In genomic region chr18:51197661-51198424, GRCh38 we compare ENCODE assay signal across 8 cellular contexts. TPM values are rescaled to one million over a fixed set of nuclear protein-coding genes. Genes with fewer than 3 reads are reported as not detected.
DNase-seq lines count a peak whose midpoint lies in the region; ATAC-seq and TF ChIP-seq lines count a peak whose summit lies in the region.

MEX3C (minus strand) TSS chr18:51197681; CDS start chr18:51197320, 361 bp downstream.

- no peaks in the 10 kb centered on the region for H3K9me3 Mint-ChIP-seq in T-helper 2 cell treated with Interferon-gamma antibody and Interleukin-4, amounts not matched to agents 5 μg/mL and 100 μg/mL, for 36 hours

- H3K27me3 Mint-ChIP-seq in T-helper 2 cell treated with Interferon-gamma antibody and Interleukin-4, amounts not matched to agents 5 μg/mL and 100 μg/mL, for 36 hours (ENCODE audit: low read depth) = no peaks in the 10 kb centered on the region

- H3K4me3 ChIP-seq in ascending aorta (peak within 1 kb of the TSS; percentile 81 to 82), right cardiac atrium (ENCODE audit: low read length) (peak within 1 kb of the TSS; percentile 94), uterus (peak within 1 kb of the TSS; percentile 56 to 65)

- DNase-seq in NCI-H1930 (lab: John Stamatoyannopoulos, UW) (peak; percentile 99 to 100), ascending aorta (ENCODE audit: low spot score in 2 of 2) (peak; percentile 98 to 100), right cardiac atrium (peak; percentile 99 to 100 (median 99)), pulmonary artery endothelial cell (ENCODE audit: low read depth, low spot score) (peak; percentile 95), uterus (peak; percentile 99)
- peak; percentile 99 for DNase-seq in T-helper 2 cell treated with Interferon-gamma antibody and Interleukin-4, amounts not matched to agents 5 μg/mL and 100 μg/mL, for 36 hours (ENCODE audit: low spot score)

- peak within 1 kb of the TSS; percentile 97 for H3K27ac Mint-ChIP-seq in T-helper 2 cell treated with Interferon-gamma antibody and Interleukin-4, amounts not matched to agents 5 μg/mL and 100 μg/mL, for 36 hours

- no peaks in the 10 kb centered on the region for H3K9me3 ChIP-seq in ascending aorta
- no peaks in the 10 kb centered on the region for H3K9me3 ChIP-seq in right cardiac atrium (ENCODE audit: control insufficient read depth, low read length)
- no peaks in the 10 kb centered on the region for H3K9me3 ChIP-seq in uterus

- intact Hi-C loops in ascending aorta (cut with DNase I) (loop anchor here (1.0 to 10.0 kb wide), 6 partner anchors 168 to 1383 kb away; partner anchors contain the start of genes ACAA2, MBD1, ME2 and MRO), right cardiac atrium (cut with DNase I) (no loop called here), uterus (cut with DNase I; ENCODE audit: low total_unique reads) (loop anchor here (5.0 kb wide), 1 partner anchor 166 kb away; the partner anchor contains the start of gene SMAD4)

- peaks cover 28% of the 10 kb centered on the region for H3K4me1 Mint-ChIP-seq in T-helper 2 cell treated with Interferon-gamma antibody and Interleukin-4, amounts not matched to agents 5 μg/mL and 100 μg/mL, for 36 hours (ENCODE audit: low read depth)

- H3K27ac ChIP-seq in ascending aorta (peak within 1 kb of the TSS; percentile 97 to 98), right cardiac atrium (ENCODE audit: low read length) (peak within 1 kb of the TSS; percentile 97), uterus (peak within 1 kb of the TSS; percentile 92 to 100)

- peaks cover 19% of the 10 kb centered on the region for H3K36me3 Mint-ChIP-seq in T-helper 2 cell treated with Interferon-gamma antibody and Interleukin-4, amounts not matched to agents 5 μg/mL and 100 μg/mL, for 36 hours (ENCODE audit: low read depth)

- TF ChIP-seq CTCF in ascending aorta (IDR thresholded peaks at IDR 0.05) (peak in 2 of 3 experiments; percentile 29), uterus (IDR thresholded peaks at IDR 0.05) (peak in 2 of 4 experiments; percentile 9 to 26)

- TF ChIP-seq POLR2A in GM18505 (IDR thresholded peaks at IDR 0.05; ENCODE audit: borderline replicate concordance, extremely low read depth, insufficient read depth, insufficient read length) (peak; percentile 81), uterus (IDR thresholded peaks at IDR 0.05) (peak; percentile 60 to 70)

- WGBS in right cardiac atrium = under 1% methylated on average over 51 of the region's 51 CpGs

- H3K27me3 ChIP-seq in ascending aorta (no peaks in the 10 kb centered on the region), right cardiac atrium (ENCODE audit: control insufficient read depth, insufficient read depth) (no peaks in the 10 kb centered on the region), uterus (no peaks in the 10 kb centered on the region)

- peaks cover 0 to 19% of the 10 kb centered on the region in 2 donors for H3K4me1 ChIP-seq in ascending aorta
- peaks cover 2% of the 10 kb centered on the region for H3K4me1 ChIP-seq in right cardiac atrium (ENCODE audit: control insufficient read depth, insufficient read depth, low read length)
- peaks cover 0 to 4% of the 10 kb centered on the region in 2 donors for H3K4me1 ChIP-seq in uterus

- H3K4me3 Mint-ChIP-seq in T-helper 2 cell treated with Interferon-gamma antibody and Interleukin-4, amounts not matched to agents 5 μg/mL and 100 μg/mL, for 36 hours = peak within 1 kb of the TSS; percentile 95

- H3K36me3 ChIP-seq in ascending aorta (no peaks in the 10 kb centered on the region), uterus (no peaks in the 10 kb centered on the region)

- ATAC-seq in GM18505 (IDR thresholded peaks at IDR 0.05; ENCODE audit: unreplicated experiment) = peak; percentile 77
- ATAC-seq in HG02973 (IDR thresholded peaks at IDR 0.05; ENCODE audit: unreplicated experiment) = peak; percentile 76
- peak; percentile 98 for ATAC-seq in right cardiac atrium

RNA-seq across cellular contexts. Expression of gene MEX3C, which starts in this region (rescaled TPM):
- total RNA-seq in ascending aorta (97.7 TPM), right cardiac atrium (10 to 100 TPM; 17.3 to 22.2 (median 20.3) TPM), pulmonary artery endothelial cell (39.5 and 40.8 TPM in 2 replicates), uterus (10 to 100 TPM; 20.7 to 69.4 (median 40.7) TPM)
- 9.2 TPM for polyA plus RNA-seq in right cardiac atrium

Comparison
In these comparisons a context has a peak if more than half of its experiments do, and no peak if none do; other contexts are left out.
1. Peak in every context shown above with its lines: DNase-seq, ATAC-seq, H3K4me3 ChIP-seq and H3K27ac ChIP-seq.
2. intact Hi-C loops: an anchor here in ascending aorta (1.0 to 10.0 kb wide) and uterus (5.0 kb wide); none called in right cardiac atrium.